ENCODE assay signal across 11 cellular contexts in genomic region chr3:6860911-6861330, GRCh38. TPM values are rescaled to one million over a fixed set of nuclear protein-coding genes. Genes with fewer than 3 reads are reported as not detected.
DNase-seq lines count a peak whose midpoint lies in the region; ATAC-seq and TF ChIP-seq lines count a peak whose summit lies in the region.
"Had no signal": no experiment of that assay in that cellular context is flagged by ENCODE, and none has a peak within 500 bp of the region (broad histone marks: within the 10 kb centered on the region; RNA-seq: fewer than 3 reads in every experiment).

Gene GRM7, plus strand, starts transcription at chr3:6861115.

- H3K27ac Mint-ChIP-seq in activated naive CD8-positive, alpha-beta T cell treated with anti-CD3 and anti-CD28 coated beads, Interleukin-2, amount 10 ng/mL, durations not matched to agents 7 days and 5 days: peak within 1 kb of the TSS; percentile 54
- no peak within 1 kb of the TSS for H3K27ac Mint-ChIP-seq in activated naive CD8-positive, alpha-beta T cell treated with anti-CD3 and anti-CD28 coated beads for 36 hours
- H3K27ac Mint-ChIP-seq in endothelial cell (ENCODE audit: unreplicated experiment): peak within 1 kb of the TSS; percentile 39
- no peak within 1 kb of the TSS for H3K27ac Mint-ChIP-seq in activated CD4-positive, alpha-beta memory T cell treated with anti-CD3 and anti-CD28 coated beads for 36 hours
- H3K27ac Mint-ChIP-seq in activated CD4-positive, alpha-beta T cell treated with anti-CD3 and anti-CD28 coated beads, Interleukin-2, amount 10 ng/mL, durations not matched to agents 7 days and 5 days: no peak within 1 kb of the TSS

- ATAC-seq in activated naive CD8-positive, alpha-beta T cell treated with anti-CD3 and anti-CD28 coated beads, Interleukin-2, amount 10 ng/mL, durations not matched to agents 7 days and 5 days (ENCODE audit: low read depth): no peak

- no peak for TF ChIP-seq CTCF in endothelial cell (IDR thresholded peaks at IDR 0.05; ENCODE audit: unreplicated experiment)

- POLR2A ChIA-PET in activated naive CD8-positive, alpha-beta T cell treated with anti-CD3 and anti-CD28 coated beads, Interleukin-2, amount 10 ng/mL, durations not matched to agents 7 days and 5 days (lab: Charles Lee): no interaction called here
- POLR2A ChIA-PET in activated CD4-positive, alpha-beta memory T cell treated with anti-CD3 and anti-CD28 coated beads for 36 hours (lab: Charles Lee): no interaction called here
- POLR2A ChIA-PET in activated CD4-positive, alpha-beta T cell treated with anti-CD3 and anti-CD28 coated beads, Interleukin-2, amount 10 ng/mL, durations not matched to agents 7 days and 5 days (lab: Charles Lee): no interaction called here

- intact Hi-C loops in activated CD4-positive, alpha-beta memory T cell treated with anti-CD3 and anti-CD28 coated beads for 36 hours (cut with micrococcal nuclease): no loop called here

- CTCF ChIA-PET in activated CD4-positive, alpha-beta memory T cell treated with anti-CD3 and anti-CD28 coated beads for 36 hours (lab: Charles Lee): no interaction called here
- CTCF ChIA-PET in activated CD4-positive, alpha-beta T cell treated with anti-CD3 and anti-CD28 coated beads, Interleukin-2, amount 10 ng/mL, durations not matched to agents 7 days and 5 days (lab: Charles Lee): interaction anchor here (0.6 kb wide), 1 partner anchor 1062 kb away, joined by 3 read pairs; no protein-coding TSS in a partner anchor

- H3K4me1 Mint-ChIP-seq in activated naive CD8-positive, alpha-beta T cell treated with anti-CD3 and anti-CD28 coated beads, Interleukin-2, amount 10 ng/mL, durations not matched to agents 7 days and 5 days: no peaks in the 10 kb centered on the region
- H3K4me1 Mint-ChIP-seq in activated naive CD8-positive, alpha-beta T cell treated with anti-CD3 and anti-CD28 coated beads for 36 hours: no peaks in the 10 kb centered on the region
- H3K4me1 Mint-ChIP-seq in endothelial cell (ENCODE audit: unreplicated experiment): peaks cover 2% of the 10 kb centered on the region
- peaks cover 2% of the 10 kb centered on the region for H3K4me1 Mint-ChIP-seq in activated CD4-positive, alpha-beta memory T cell treated with anti-CD3 and anti-CD28 coated beads for 36 hours (ENCODE audit: low read depth)
- H3K4me1 Mint-ChIP-seq in activated CD4-positive, alpha-beta T cell treated with anti-CD3 and anti-CD28 coated beads, Interleukin-2, amount 10 ng/mL, durations not matched to agents 7 days and 5 days: no peaks in the 10 kb centered on the region

- no peaks in the 10 kb centered on the region for H3K9me3 Mint-ChIP-seq in activated naive CD8-positive, alpha-beta T cell treated with anti-CD3 and anti-CD28 coated beads, Interleukin-2, amount 10 ng/mL, durations not matched to agents 7 days and 5 days
- H3K9me3 Mint-ChIP-seq in activated naive CD8-positive, alpha-beta T cell treated with anti-CD3 and anti-CD28 coated beads for 36 hours: peaks cover 1% of the 10 kb centered on the region
- peaks cover 11% of the 10 kb centered on the region for H3K9me3 Mint-ChIP-seq in endothelial cell (ENCODE audit: unreplicated experiment)
- peaks cover 3% of the 10 kb centered on the region for H3K9me3 Mint-ChIP-seq in activated CD4-positive, alpha-beta memory T cell treated with anti-CD3 and anti-CD28 coated beads for 36 hours
- H3K9me3 Mint-ChIP-seq in activated CD4-positive, alpha-beta T cell treated with anti-CD3 and anti-CD28 coated beads, Interleukin-2, amount 10 ng/mL, durations not matched to agents 7 days and 5 days: no peaks in the 10 kb centered on the region

- DNase-seq in activated naive CD8-positive, alpha-beta T cell treated with anti-CD3 and anti-CD28 coated beads, Interleukin-2, amount 10 ng/mL, durations not matched to agents 7 days and 5 days: no peak
- DNase-seq in activated naive CD8-positive, alpha-beta T cell treated with anti-CD3 and anti-CD28 coated beads for 36 hours: no peak
- DNase-seq in endothelial cell (ENCODE audit: low spot score) (peak; percentile 21), mucosa of gallbladder (ENCODE audit: low spot score) (peak; percentile 15), ureter (ENCODE audit: low spot score) (peak; percentile 45), NCI-H2227 (lab: John Stamatoyannopoulos, UW; ENCODE audit: unreplicated experiment) (no peak)
- DNase-seq in activated CD4-positive, alpha-beta memory T cell treated with anti-CD3 and anti-CD28 coated beads for 36 hours: no peak
- no peak for DNase-seq in activated CD4-positive, alpha-beta T cell treated with anti-CD3 and anti-CD28 coated beads, Interleukin-2, amount 10 ng/mL, durations not matched to agents 7 days and 5 days
- DNase-seq: KG1 had no signal

- peaks cover 24% of the 10 kb centered on the region for H3K27me3 Mint-ChIP-seq in activated naive CD8-positive, alpha-beta T cell treated with anti-CD3 and anti-CD28 coated beads, Interleukin-2, amount 10 ng/mL, durations not matched to agents 7 days and 5 days
- H3K27me3 Mint-ChIP-seq in activated naive CD8-positive, alpha-beta T cell treated with anti-CD3 and anti-CD28 coated beads for 36 hours: peaks cover 64% of the 10 kb centered on the region
- H3K27me3 Mint-ChIP-seq in endothelial cell (ENCODE audit: unreplicated experiment): peaks cover 24% of the 10 kb centered on the region
- peaks cover 16% of the 10 kb centered on the region for H3K27me3 Mint-ChIP-seq in activated CD4-positive, alpha-beta memory T cell treated with anti-CD3 and anti-CD28 coated beads for 36 hours
- H3K27me3 Mint-ChIP-seq in activated CD4-positive, alpha-beta T cell treated with anti-CD3 and anti-CD28 coated beads, Interleukin-2, amount 10 ng/mL, durations not matched to agents 7 days and 5 days: peaks cover 14% of the 10 kb centered on the region

- H3K4me3 Mint-ChIP-seq in activated naive CD8-positive, alpha-beta T cell treated with anti-CD3 and anti-CD28 coated beads, Interleukin-2, amount 10 ng/mL, durations not matched to agents 7 days and 5 days: no peak within 1 kb of the TSS
- H3K4me3 Mint-ChIP-seq in activated naive CD8-positive, alpha-beta T cell treated with anti-CD3 and anti-CD28 coated beads for 36 hours: no peak within 1 kb of the TSS
- H3K4me3 Mint-ChIP-seq in endothelial cell (ENCODE audit: unreplicated experiment): peak within 1 kb of the TSS; percentile 78
- no peak within 1 kb of the TSS for H3K4me3 Mint-ChIP-seq in activated CD4-positive, alpha-beta memory T cell treated with anti-CD3 and anti-CD28 coated beads for 36 hours
- no peak within 1 kb of the TSS for H3K4me3 Mint-ChIP-seq in activated CD4-positive, alpha-beta T cell treated with anti-CD3 and anti-CD28 coated beads, Interleukin-2, amount 10 ng/mL, durations not matched to agents 7 days and 5 days

- H3K36me3 Mint-ChIP-seq in activated naive CD8-positive, alpha-beta T cell treated with anti-CD3 and anti-CD28 coated beads, Interleukin-2, amount 10 ng/mL, durations not matched to agents 7 days and 5 days: no peaks in the 10 kb centered on the region
- H3K36me3 Mint-ChIP-seq in activated naive CD8-positive, alpha-beta T cell treated with anti-CD3 and anti-CD28 coated beads for 36 hours: peaks cover 2% of the 10 kb centered on the region
- peaks cover 3% of the 10 kb centered on the region for H3K36me3 Mint-ChIP-seq in endothelial cell (ENCODE audit: low read depth, unreplicated experiment)
- peaks cover 2% of the 10 kb centered on the region for H3K36me3 Mint-ChIP-seq in activated CD4-positive, alpha-beta memory T cell treated with anti-CD3 and anti-CD28 coated beads for 36 hours
- H3K36me3 Mint-ChIP-seq in activated CD4-positive, alpha-beta T cell treated with anti-CD3 and anti-CD28 coated beads, Interleukin-2, amount 10 ng/mL, durations not matched to agents 7 days and 5 days (ENCODE audit: low read depth): peaks cover 2% of the 10 kb centered on the region

RNA-seq across cellular contexts. Expression of gene GRM7, which starts in this region (rescaled TPM):
- not detected for total RNA-seq in activated naive CD8-positive, alpha-beta T cell treated with anti-CD3 and anti-CD28 coated beads, Interleukin-2, amount 10 ng/mL, durations not matched to agents 7 days and 5 days
- not detected for total RNA-seq in activated naive CD8-positive, alpha-beta T cell treated with anti-CD3 and anti-CD28 coated beads for 36 hours
- total RNA-seq in endothelial cell (ENCODE audit: unreplicated experiment): 0.18 TPM
- 0.37 TPM for total RNA-seq in mucosa of gallbladder
- total RNA-seq in ureter: 0.86 TPM
- not detected for total RNA-seq in activated CD4-positive, alpha-beta memory T cell treated with anti-CD3 and anti-CD28 coated beads for 36 hours
- not detected for total RNA-seq in activated CD4-positive, alpha-beta T cell treated with anti-CD3 and anti-CD28 coated beads, Interleukin-2, amount 10 ng/mL, durations not matched to agents 7 days and 5 days
- total RNA-seq: pulmonary artery endothelial cell, SJSA1 had no signal

Comparison
In these comparisons a context has a peak if more than half of its experiments do, and no peak if none do; other contexts are left out.
1. H3K27ac Mint-ChIP-seq: peak in activated naive CD8-positive, alpha-beta T cell treated with anti-CD3 and anti-CD28 coated beads, Interleukin-2, amount 10 ng/mL, durations not matched to agents 7 days and 5 days (single experiment) and endothelial cell (single experiment); none in activated naive CD8-positive, alpha-beta T cell treated with anti-CD3 and anti-CD28 coated beads for 36 hours (single experiment), activated CD4-positive, alpha-beta memory T cell treated with anti-CD3 and anti-CD28 coated beads for 36 hours (single experiment) and activated CD4-positive, alpha-beta T cell treated with anti-CD3 and anti-CD28 coated beads, Interleukin-2, amount 10 ng/mL, durations not matched to agents 7 days and 5 days (single experiment).
2. Peak in DNase-seq in endothelial cell; RNA of the gene not detected or under 1 TPM.
3. Peak in DNase-seq in mucosa of gallbladder; RNA of the gene not detected or under 1 TPM.
4. Peak in DNase-seq in ureter; RNA of the gene not detected or under 1 TPM.